In the genomic region with DNA sequence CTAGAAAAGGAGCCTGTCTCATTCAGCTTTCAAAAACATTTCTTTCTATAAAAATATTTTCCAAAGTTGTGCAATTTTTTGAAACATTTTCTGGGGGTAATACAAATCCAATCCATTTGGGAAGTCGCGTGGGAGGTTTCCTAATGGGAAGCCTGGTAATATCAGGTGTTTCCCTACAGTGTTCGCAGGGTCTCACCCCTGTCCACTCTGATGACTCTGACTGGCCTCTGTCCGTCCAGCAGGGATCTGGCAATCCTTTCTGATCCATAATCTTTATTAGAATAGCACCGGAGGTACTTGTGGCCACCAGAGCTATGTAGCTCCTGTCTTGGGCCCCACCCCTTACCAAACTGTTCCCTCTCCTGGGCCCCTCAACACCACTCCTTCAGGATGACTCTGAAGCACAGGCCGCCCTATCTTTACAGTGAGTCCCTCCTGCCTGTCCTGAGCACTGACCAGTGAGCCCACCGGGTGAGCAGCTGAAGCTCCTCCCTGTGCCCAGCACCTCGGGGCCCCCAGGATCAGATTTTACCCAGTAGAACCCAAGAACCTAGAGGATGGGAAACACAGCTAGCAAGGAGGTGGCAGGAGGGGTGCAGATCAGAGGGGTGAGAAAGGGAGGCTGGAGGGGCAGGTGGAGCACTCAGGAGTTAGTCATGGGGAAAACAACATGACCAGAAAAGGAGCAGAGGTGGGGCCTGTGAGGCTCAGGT, we compare ENCODE assay signal across 11 cellular contexts.
DNase-seq lines count a peak whose midpoint lies in the region; ATAC-seq, FAIRE-seq and TF ChIP-seq lines count a peak whose summit lies in the region.
"Had no signal": no experiment of that assay in that cellular context is flagged by ENCODE, and none has a peak within 500 bp of the region (broad histone marks: within the 10 kb centered on the region; RNA-seq: fewer than 3 reads in every experiment).

No MANE protein-coding gene starts in this region.

- TF ChIP-seq CTCF in A673 (conservative IDR thresholded peaks at IDR 0.05; ENCODE audit: low read depth, low read length) (no peak), Loucy (conservative IDR thresholded peaks at IDR 0.05; ENCODE audit: low read length) (no peak), osteoblast (IDR thresholded peaks at IDR 0.05; ENCODE audit: extremely low read depth, low read depth, low read length) (no peak), type B pancreatic cell (conservative IDR thresholded peaks at IDR 0.05) (no peak), prostate gland (IDR thresholded peaks at IDR 0.05) (no peak)

- H3K9ac ChIP-seq in Loucy (ENCODE audit: low read depth, low read length, poor library complexity, severe bottlenecking), result peak overlapping the region; percentile 23

- CTCF ChIA-PET in A673 (lab: Charles Lee), result no interaction called here

- no peak overlapping the region for H2AFZ ChIP-seq in Loucy (ENCODE audit: low read length)
- no peak overlapping the region for H2AFZ ChIP-seq in osteoblast (ENCODE audit: low read length)

- H3K9me3 ChIP-seq in A673 (ENCODE audit: low read depth, low read length, poor library complexity, severe bottlenecking) (no peaks in the 10 kb centered on the region), Loucy (ENCODE audit: insufficient read depth, low read depth, low read length) (no peaks in the 10 kb centered on the region), osteoblast (ENCODE audit: low read depth, low read length) (no peaks in the 10 kb centered on the region), prostate gland (no peaks in the 10 kb centered on the region)
- H3K9me3 ChIP-seq: Caco-2, right lobe of liver had no signal

- H3K4me3 Mint-ChIP-seq in central memory CD8-positive, alpha-beta T cell, result peak overlapping the region; percentile 19
- no peak overlapping the region for H3K4me3 Mint-ChIP-seq in type B pancreatic cell
- H3K4me3 Mint-ChIP-seq: stimulated activated memory B cell treated with anti-CD40 and anti-IgM and Interleukin-4, amounts not matched to agents 10 μg/mL and 1 μg/mL and 100 μg/mL, for 72 hours had no signal

- DNase-seq in A673 (ENCODE audit: low spot score), result no peak
- no peak for DNase-seq in central memory CD8-positive, alpha-beta T cell (ENCODE audit: low spot score in 2 of 2)
- DNase-seq in osteoblast (ENCODE audit: insufficient read length, low spot score, missing footprints), result no peak
- no peak for DNase-seq in GM12892 (ENCODE audit: insufficient read length)
- no peak for DNase-seq in type B pancreatic cell (ENCODE audit: extremely low spot score, unreplicated experiment)
- DNase-seq in prostate gland (ENCODE audit: low spot score), result no peak
- DNase-seq in activated gamma-delta T cell treated with Interleukin-2 at 50 U/mL for 16 hours, result no peak
- DNase-seq: Caco-2, right lobe of liver had no signal

- H3K4me2 ChIP-seq in Loucy (ENCODE audit: low read depth, low read length, poor library complexity, severe bottlenecking), result peak overlapping the region; percentile 62
- H3K4me2 ChIP-seq in osteoblast (ENCODE audit: insufficient read depth, low read length), result peak overlapping the region; percentile 76

- no peak for TF ChIP-seq POLR2A in GM12892 (IDR thresholded peaks at IDR 0.05; ENCODE audit: low read depth, low read length)
- no peak for TF ChIP-seq POLR2A in prostate gland (IDR thresholded peaks at IDR 0.05)

- no TSS peak for BruUV-seq in A673 (replicated peaks; lab: Mats Ljungman, UMichigan)

- H3K27ac Mint-ChIP-seq in central memory CD8-positive, alpha-beta T cell (ENCODE audit: low read depth), result peak overlapping the region; percentile 59
- H3K27ac Mint-ChIP-seq in type B pancreatic cell, result no peak overlapping the region
- H3K27ac Mint-ChIP-seq: stimulated activated memory B cell treated with anti-CD40 and anti-IgM and Interleukin-4, amounts not matched to agents 10 μg/mL and 1 μg/mL and 100 μg/mL, for 72 hours had no signal

- POLR2A ChIA-PET in A673 (lab: Charles Lee; ENCODE audit: low non-redundant PET), result no interaction called here

- no peak for FAIRE-seq in GM12892 (lab: Jason Lieb, UNC)

- WGBS in prostate gland, result 83% methylated on average over 8 of the region's 8 CpGs

- no peaks in the 10 kb centered on the region for H3K36me3 ChIP-seq in A673 (ENCODE audit: insufficient read depth, low read length, poor library complexity, severe bottlenecking)
- H3K36me3 ChIP-seq in Loucy (ENCODE audit: insufficient read depth, low read length), result no peaks in the 10 kb centered on the region
- H3K36me3 ChIP-seq in osteoblast (ENCODE audit: insufficient read depth, low read length), result no peaks in the 10 kb centered on the region
- H3K36me3 ChIP-seq in prostate gland, result no peaks in the 10 kb centered on the region
- H3K36me3 ChIP-seq: right lobe of liver had no signal

- H3K4me1 ChIP-seq in A673 (ENCODE audit: insufficient read depth, low read length, poor library complexity, severe bottlenecking) (peaks cover 63% of the 10 kb centered on the region), Loucy (ENCODE audit: insufficient read depth, low read length, poor library complexity, severe bottlenecking) (peaks cover 20% of the 10 kb centered on the region), osteoblast (ENCODE audit: insufficient read depth, low read length) (peaks cover 31% of the 10 kb centered on the region), prostate gland (replicated peaks) (no peaks in the 10 kb centered on the region)
- H3K4me1 ChIP-seq: Caco-2 had no signal

- H3K9me3 Mint-ChIP-seq in central memory CD8-positive, alpha-beta T cell, result no peaks in the 10 kb centered on the region
- no peaks in the 10 kb centered on the region for H3K9me3 Mint-ChIP-seq in type B pancreatic cell
- H3K9me3 Mint-ChIP-seq: stimulated activated memory B cell treated with anti-CD40 and anti-IgM and Interleukin-4, amounts not matched to agents 10 μg/mL and 1 μg/mL and 100 μg/mL, for 72 hours had no signal

- H4K20me1 ChIP-seq in Loucy (ENCODE audit: insufficient read depth, low read length, poor library complexity, severe bottlenecking), result no peaks in the 10 kb centered on the region
- H4K20me1 ChIP-seq in osteoblast (ENCODE audit: insufficient read depth, low read length), result no peaks in the 10 kb centered on the region

- peaks cover 6% of the 10 kb centered on the region for H3K27me3 Mint-ChIP-seq in central memory CD8-positive, alpha-beta T cell
- H3K27me3 Mint-ChIP-seq in type B pancreatic cell, result peaks cover 5% of the 10 kb centered on the region

- H3K27ac ChIP-seq in A673 (ENCODE audit: low read depth, low read length, poor library complexity, severe bottlenecking) (peak overlapping the region; percentile 67), osteoblast (ENCODE audit: low read depth, low read length) (peak overlapping the region; percentile 95), prostate gland (peak overlapping the region in 1 of 2 donors; percentile 1)

- H3K79me2 ChIP-seq in Loucy (ENCODE audit: insufficient read depth, low read length) (no peaks in the 10 kb centered on the region), osteoblast (ENCODE audit: insufficient read depth, low read length) (no peaks in the 10 kb centered on the region)

- H3K27me3 ChIP-seq in A673 (replicated peaks; ENCODE audit: insufficient read depth, low read depth, low read length, poor library complexity) (no peaks in the 10 kb centered on the region), Loucy (ENCODE audit: insufficient read depth, low read length, poor library complexity, severe bottlenecking) (no peaks in the 10 kb centered on the region), osteoblast (ENCODE audit: insufficient read depth, low read length) (no peaks in the 10 kb centered on the region), prostate gland (replicated peaks; ENCODE audit: insufficient read depth) (peaks cover 2% of the 10 kb centered on the region)
- H3K27me3 ChIP-seq: right lobe of liver had no signal

- H3K9me2 ChIP-seq in Loucy (replicated peaks; ENCODE audit: low read depth, low read length), result no peaks in the 10 kb centered on the region

- no peaks in the 10 kb centered on the region for H3K36me3 Mint-ChIP-seq in central memory CD8-positive, alpha-beta T cell (ENCODE audit: insufficient read depth)
- no peaks in the 10 kb centered on the region for H3K36me3 Mint-ChIP-seq in type B pancreatic cell
- H3K36me3 Mint-ChIP-seq: stimulated activated memory B cell treated with anti-CD40 and anti-IgM and Interleukin-4, amounts not matched to agents 10 μg/mL and 1 μg/mL and 100 μg/mL, for 72 hours had no signal

- intact Hi-C loops in A673 (cut with micrococcal nuclease; ENCODE audit: unreplicated experiment) (loop anchor here (1.0 kb wide), 1 partner anchor 33 kb away; no protein-coding TSS in a partner anchor), prostate gland (cut with DNase I) (no loop called here)

- no peaks in the 10 kb centered on the region for H3F3A ChIP-seq in Loucy (ENCODE audit: low read depth)

- H3K4me3 ChIP-seq in A673 (ENCODE audit: low read depth, low read length, poor library complexity, severe bottlenecking), result peak overlapping the region; percentile 26
- peak overlapping the region; percentile 39 for H3K4me3 ChIP-seq in Loucy (ENCODE audit: low read length, poor library complexity, severe bottlenecking)
- peak overlapping the region; percentile 37 for H3K4me3 ChIP-seq in osteoblast (ENCODE audit: insufficient read depth, low read length)
- no peak overlapping the region for H3K4me3 ChIP-seq in prostate gland
- H3K4me3 ChIP-seq: right lobe of liver had no signal

- ATAC-seq in central memory CD8-positive, alpha-beta T cell (replicated peaks; ENCODE audit: extremely low read depth, poor library complexity, severe bottlenecking), result no peak
- ATAC-seq: stimulated activated memory B cell treated with anti-CD40 and anti-IgM and Interleukin-4, amounts not matched to agents 10 μg/mL and 1 μg/mL and 100 μg/mL, for 72 hours had no signal

- peaks cover 6% of the 10 kb centered on the region for H3K4me1 Mint-ChIP-seq in central memory CD8-positive, alpha-beta T cell
- peaks cover 16% of the 10 kb centered on the region for H3K4me1 Mint-ChIP-seq in type B pancreatic cell (ENCODE audit: unreplicated experiment)
- H3K4me1 Mint-ChIP-seq: stimulated activated memory B cell treated with anti-CD40 and anti-IgM and Interleukin-4, amounts not matched to agents 10 μg/mL and 1 μg/mL and 100 μg/mL, for 72 hours had no signal

Comparison
In these comparisons a context has a peak if more than half of its experiments do, and no peak if none do; other contexts are left out.
1. H3K4me3 ChIP-seq: peak in A673 (single experiment), Loucy (single experiment) and osteoblast (single experiment); none in prostate gland (0 of 2).